ENCODE assay signal across 13 cellular contexts in the genomic region with DNA sequence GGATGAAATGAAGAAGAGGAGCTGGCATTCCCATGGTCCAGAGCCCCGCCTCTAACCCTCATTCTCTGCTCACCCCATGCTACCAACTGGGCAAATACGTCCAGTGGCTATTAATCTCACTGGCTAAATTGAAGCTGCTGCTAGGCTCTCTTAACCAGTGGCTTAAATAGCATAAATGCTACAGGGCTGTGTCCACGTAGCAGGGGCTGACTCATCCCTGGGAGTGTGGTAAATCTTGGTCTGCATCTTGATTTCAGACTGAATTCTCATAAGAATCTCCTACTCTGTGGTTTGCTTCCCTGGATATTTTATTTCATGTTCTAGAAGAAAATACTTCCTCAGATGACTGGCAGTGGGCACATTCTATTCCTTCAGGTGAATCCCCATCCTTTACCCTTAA.
DNase-seq lines count a peak whose midpoint lies in the region; ATAC-seq, FAIRE-seq and TF ChIP-seq lines count a peak whose summit lies in the region.
"Had no signal": no experiment of that assay in that cellular context is flagged by ENCODE, and none has a peak within 500 bp of the region (broad histone marks: within the 10 kb centered on the region; RNA-seq: fewer than 3 reads in every experiment).

No MANE protein-coding gene starts in this region.

- H3K4me2 ChIP-seq in GM23248 (ENCODE audit: unreplicated experiment) = peak overlapping the region; percentile 38

- H3K9me3 ChIP-seq in GM23248 (ENCODE audit: low read depth) = no peaks in the 10 kb centered on the region
- H3K9me3 ChIP-seq in body of pancreas = no peaks in the 10 kb centered on the region
- no peaks in the 10 kb centered on the region for H3K9me3 ChIP-seq in kidney (ENCODE audit: control insufficient read depth in 1 of 2, low read length in 2 of 2)
- H3K9me3 ChIP-seq: spleen had no signal

- H3F3A ChIP-seq in GM23248 (ENCODE audit: insufficient read depth) = peaks cover 19% of the 10 kb centered on the region

- peak overlapping the region; percentile 29; the same call in 1 of the 2 replicates for H2AFZ ChIP-seq in GM23248

- no peak for TF ChIP-seq POLR2A in body of pancreas (IDR thresholded peaks at IDR 0.05)

- intact Hi-C loops in body of pancreas (cut with DNase I) = no loop called here
- intact Hi-C loops in kidney (cut with DNase I) = no loop called here

- no peak for FAIRE-seq in urothelium cell line (lab: Jason Lieb, UNC)
- no peak for FAIRE-seq in kidney (lab: Jason Lieb, UNC)

- H4K20me1 ChIP-seq in GM23248 (ENCODE audit: insufficient read depth) = no peaks in the 10 kb centered on the region

- peak; percentile 91 for DNase-seq in GM23248
- peak; percentile 69 for DNase-seq in fibroblast of the aortic adventitia (ENCODE audit: low read depth)
- DNase-seq in urothelium cell line (ENCODE audit: low spot score) = peak; percentile 26
- no peak for DNase-seq in body of pancreas
- DNase-seq in kidney = no peak
- DNase-seq: anterior cingulate cortex, hippocampal formation, NCI-H2081 treated with DMSO at 0.1 percent for 48 hours, nucleus accumbens, spleen, WERI-Rb-1 had no signal

- H3K27me3 ChIP-seq in GM23248 (replicated peaks; ENCODE audit: insufficient read depth) (no peaks in the 10 kb centered on the region), body of pancreas (no peaks in the 10 kb centered on the region)
- H3K27me3 ChIP-seq: spleen had no signal

- in situ Hi-C loops in GM23248 (cut with MboI) = no loop called here

- H3K27ac ChIP-seq in GM23248 (peak overlapping the region; percentile 70), body of pancreas (no peak overlapping the region), kidney (ENCODE audit: low read depth in 2 of 2, low read length in 2 of 2) (no peak overlapping the region)
- H3K27ac ChIP-seq: spleen, WERI-Rb-1 had no signal

- no peaks in the 10 kb centered on the region for H3K9me2 ChIP-seq in GM23248 (ENCODE audit: insufficient read depth)

- H3K4me1 ChIP-seq in GM23248 (ENCODE audit: insufficient read depth) = peaks cover 25% of the 10 kb centered on the region
- H3K4me1 ChIP-seq in body of pancreas = no peaks in the 10 kb centered on the region
- H3K4me1 ChIP-seq in kidney (ENCODE audit: control insufficient read depth in 1 of 2, insufficient read depth in 1 of 2, low read depth in 1 of 2, low read length in 2 of 2) = no peaks in the 10 kb centered on the region

- H3K4me3 ChIP-seq in GM23248 (no peak overlapping the region), fibroblast of the aortic adventitia (ENCODE audit: low read depth, low read length) (no peak overlapping the region), body of pancreas (no peak overlapping the region), kidney (ENCODE audit: low read length in 2 of 2) (no peak overlapping the region)
- H3K4me3 ChIP-seq: spleen had no signal

- H3K36me3 ChIP-seq in GM23248 (ENCODE audit: low read depth) (no peaks in the 10 kb centered on the region), body of pancreas (replicated peaks in 1 of 2; ENCODE audit: insufficient read depth in 1 of 2, low read depth in 2 of 2) (no peaks in the 10 kb centered on the region), kidney (ENCODE audit: control insufficient read depth in 1 of 2, insufficient read depth in 2 of 2, low read length in 2 of 2) (no peaks in the 10 kb centered on the region)
- H3K36me3 ChIP-seq: spleen, WERI-Rb-1 had no signal

- TF ChIP-seq CTCF in fibroblast of the aortic adventitia (IDR thresholded peaks at IDR 0.05; ENCODE audit: insufficient read depth, low read length) = no peak
- TF ChIP-seq CTCF in body of pancreas (IDR thresholded peaks at IDR 0.05) = no peak
- TF ChIP-seq CTCF in kidney (IDR thresholded peaks at IDR 0.05; ENCODE audit: borderline replicate concordance, extremely low read depth, insufficient read depth) = no peak

- H3K9ac ChIP-seq in GM23248 = 0 out of 2 replicates have a peak overlapping the region, but pooled peaks have one; percentile 11
- H3K9ac ChIP-seq in kidney (ENCODE audit: low read length in 2 of 2) = no peak overlapping the region

- ATAC-seq in SK-N-SH treated with all-trans-retinoic acid at 6 μM for 48 hours (peak; percentile 91), body of pancreas (no peak), HG02840 (IDR thresholded peaks at IDR 0.05; ENCODE audit: low FRiP score, unreplicated experiment) (no peak)

- no peaks in the 10 kb centered on the region for H3K79me2 ChIP-seq in GM23248 (ENCODE audit: insufficient read depth)

- WGBS in GM23248 (ENCODE audit: low coverage in 1 of 2, low lambda C conversion rate in 2 of 2, missing lambda C conversion rate in 2 of 2), 2 experiments = 25 to 28% methylated on average over 3 of the region's 3 CpGs
- WGBS in body of pancreas, 2 donors = 81 to 82% methylated on average over 3 of the region's 3 CpGs

TF ChIP-seq in SK-N-SH treated with all-trans-retinoic acid at 6 μM for 48 hours, 23 proteins besides CTCF, POLR2A, EP300 and RAD21:
- TF ChIP-seq, protein P1, sequence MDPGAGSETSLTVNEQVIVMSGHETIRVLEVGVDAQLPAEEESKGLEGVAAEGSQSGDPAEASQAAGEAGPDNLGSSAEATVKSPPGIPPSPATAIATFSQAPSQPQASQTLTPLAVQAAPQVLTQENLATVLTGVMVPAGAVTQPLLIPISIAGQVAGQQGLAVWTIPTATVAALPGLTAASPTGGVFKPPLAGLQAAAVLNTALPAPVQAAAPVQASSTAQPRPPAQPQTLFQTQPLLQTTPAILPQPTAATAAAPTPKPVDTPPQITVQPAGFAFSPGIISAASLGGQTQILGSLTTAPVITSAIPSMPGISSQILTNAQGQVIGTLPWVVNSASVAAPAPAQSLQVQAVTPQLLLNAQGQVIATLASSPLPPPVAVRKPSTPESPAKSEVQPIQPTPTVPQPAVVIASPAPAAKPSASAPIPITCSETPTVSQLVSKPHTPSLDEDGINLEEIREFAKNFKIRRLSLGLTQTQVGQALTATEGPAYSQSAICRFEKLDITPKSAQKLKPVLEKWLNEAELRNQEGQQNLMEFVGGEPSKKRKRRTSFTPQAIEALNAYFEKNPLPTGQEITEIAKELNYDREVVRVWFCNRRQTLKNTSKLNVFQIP (CRISPR knock-in tag; IDR thresholded peaks at IDR 0.05; ENCODE audit: borderline replicate concordance, low read depth) = no peak
- TF ChIP-seq ZFP3 (CRISPR knock-in tag; IDR thresholded peaks at IDR 0.05) (no peak), TSHZ2 (CRISPR knock-in tag; IDR thresholded peaks at IDR 0.05) (no peak)

Comparison
In these comparisons a context has a peak if more than half of its experiments do, and no peak if none do; other contexts are left out.
1. DNase-seq: peak in GM23248 (single experiment), fibroblast of the aortic adventitia (single experiment) and urothelium cell line (single experiment); none in body of pancreas (0 of 4) and kidney (single experiment).